ENCODE assay signal across 19 cellular contexts in genomic region chr7:122864016-122864415, GRCh38. TPM values are rescaled to one million over a fixed set of nuclear protein-coding genes. Genes with fewer than 3 reads are reported as not detected.
A peak's percentile ranks its signal among the peaks of the same experiment; 100 is the strongest.
DNase-seq lines count a peak whose midpoint lies in the region; TF ChIP-seq lines count a peak whose summit lies in the region.
"Had no signal": no experiment of that assay in that cellular context is flagged by ENCODE, and none has a peak within 500 bp of the region (broad histone marks: within the 10 kb centered on the region; RNA-seq: fewer than 3 reads in every experiment).

No MANE protein-coding gene starts in this region.

- TF ChIP-seq CTCF in choroid plexus epithelial cell (conservative IDR thresholded peaks at IDR 0.05; ENCODE audit: low read depth, low read length) (no peak), retinal pigment epithelial cell (conservative IDR thresholded peaks at IDR 0.05; ENCODE audit: low read depth, low read length) (no peak), prostate gland (IDR thresholded peaks at IDR 0.05) (no peak), OCI-LY7 (conservative IDR thresholded peaks at IDR 0.05; ENCODE audit: low read length) (no peak), adrenal gland (IDR thresholded peaks at IDR 0.05) (no peak)

- intact Hi-C loops in prostate gland (cut with DNase I) (no loop called here), OCI-LY7 (cut with micrococcal nuclease; ENCODE audit: unreplicated experiment) (no loop called here), adrenal gland (cut with DNase I) (no loop called here)

- H3K27me3 ChIP-seq in prostate gland (replicated peaks; ENCODE audit: insufficient read depth) (no peaks in the 10 kb centered on the region), adrenal gland (no peaks in the 10 kb centered on the region)
- H3K27me3 ChIP-seq: BLaER1 had no signal

- H3K4me1 ChIP-seq in prostate gland (replicated peaks), result no peaks in the 10 kb centered on the region
- H3K4me1 ChIP-seq in OCI-LY7 (ENCODE audit: insufficient read depth, low read length, poor library complexity, severe bottlenecking), result no peaks in the 10 kb centered on the region
- no peaks in the 10 kb centered on the region for H3K4me1 ChIP-seq in adrenal gland (replicated peaks in 1 of 2)
- H3K4me1 ChIP-seq: A549, BLaER1 had no signal

- 77% methylated on average over 2 of the region's 2 CpGs for WGBS in prostate gland
- WGBS in adrenal gland, 4 donors, result 89 to 100% (median 94%) methylated on average over 2 of the region's 2 CpGs

- H3K9me3 ChIP-seq in prostate gland (no peaks in the 10 kb centered on the region), OCI-LY7 (ENCODE audit: low read length) (no peaks in the 10 kb centered on the region), adrenal gland (replicated peaks in 1 of 3) (peaks cover 0 to 5% (median 3%) of the 10 kb centered on the region in 3 donors)
- H3K9me3 ChIP-seq: A549 had no signal

- POLR2A ChIA-PET in OCI-LY7 (lab: Charles Lee), result interaction anchor here (1.0 kb wide), 1 partner anchor 15 kb away, joined by 3 read pairs; no protein-coding TSS in a partner anchor

- H4K20me1 ChIP-seq in OCI-LY7 (ENCODE audit: insufficient read depth, low read length), result no peaks in the 10 kb centered on the region
- H4K20me1 ChIP-seq: BLaER1 had no signal

- no peak overlapping the region for H3K4me2 ChIP-seq in OCI-LY7 (ENCODE audit: low read length)
- H3K4me2 ChIP-seq: A549, BLaER1 had no signal

- H3K27ac ChIP-seq in prostate gland (no peak overlapping the region), OCI-LY7 (ENCODE audit: low read depth, low read length, poor library complexity, severe bottlenecking) (no peak overlapping the region), adrenal gland (no peak overlapping the region)
- H3K27ac ChIP-seq: 22Rv1, A549, BLaER1 had no signal

- BruUV-seq in OCI-LY7 (replicated peaks; lab: Mats Ljungman, UMichigan), result no TSS peak

- H2AFZ ChIP-seq in OCI-LY7 (ENCODE audit: low read length), result no peak overlapping the region

- no peaks in the 10 kb centered on the region for H3K36me3 ChIP-seq in prostate gland
- no peaks in the 10 kb centered on the region for H3K36me3 ChIP-seq in OCI-LY7 (ENCODE audit: insufficient read depth, low read length)
- no peaks in the 10 kb centered on the region for H3K36me3 ChIP-seq in adrenal gland (replicated peaks in 1 of 2)
- H3K36me3 ChIP-seq: BLaER1 had no signal

- CTCF ChIA-PET in OCI-LY7 (lab: Charles Lee; ENCODE audit: unreplicated experiment), result no interaction called here

- H3K9me2 ChIP-seq in OCI-LY7 (ENCODE audit: insufficient read depth, low read length), result no peaks in the 10 kb centered on the region

- H3K4me3 ChIP-seq in choroid plexus epithelial cell (ENCODE audit: low read depth, low read length) (no peak overlapping the region), retinal pigment epithelial cell (ENCODE audit: low read length) (no peak overlapping the region), prostate gland (no peak overlapping the region), OCI-LY7 (ENCODE audit: low read depth, low read length, poor library complexity, severe bottlenecking) (no peak overlapping the region), adrenal gland (no peak overlapping the region)
- H3K4me3 ChIP-seq: A549, BLaER1 had no signal

- no peak for TF ChIP-seq POLR2A in prostate gland (IDR thresholded peaks at IDR 0.05)
- no peak for TF ChIP-seq POLR2A in adrenal gland (IDR thresholded peaks at IDR 0.05)

- DNase-seq in AG08395 (ENCODE audit: low spot score), result peak; percentile 7
- peak; percentile 30 for DNase-seq in choroid plexus epithelial cell (ENCODE audit: low read depth)
- DNase-seq in fibroblast of peridontal ligament (ENCODE audit: extremely low read depth), result peak; percentile 43
- peak; percentile 39 for DNase-seq in retinal pigment epithelial cell (ENCODE audit: low read depth)
- DNase-seq in NCI-H226, result no peak
- DNase-seq in prostate gland (ENCODE audit: low spot score), result no peak
- DNase-seq in OCI-LY7 (ENCODE audit: low spot score), result no peak
- no peak for DNase-seq in adrenal gland
- DNase-seq: CD4-positive, alpha-beta memory T cell; DMS153; DMS79; GDM1; GOT3; H7; HFFc6 had no signal

- no peaks in the 10 kb centered on the region for H3K79me2 ChIP-seq in OCI-LY7 (ENCODE audit: insufficient read depth, low read depth, low read length)

RNA-seq across cellular contexts. Expression of gene CADPS2, which starts 22.2 kb away (rescaled TPM):
- total RNA-seq in prostate gland (10 to 100 TPM; 22.2 to 50.4 TPM), OCI-LY7 (2022) (not detected in 2 replicates), adrenal gland (10 to 100 TPM; 31.2 to 57.0 (median 39.4) TPM)
- not detected in 2 replicates for total RNA-seq in OCI-LY7 (2014; rRNA removed; shearing (Covaris generic))
- polyA plus RNA-seq in adrenal gland, result 10 to 100 TPM; 14.6 to 47.0 (median 14.7) TPM
- total RNA-seq: CD4-positive, alpha-beta memory T cell; HFFc6 had no signal
- polyA plus RNA-seq: CD14-positive monocyte; CD4-positive, alpha-beta memory T cell had no signal

Comparison
In these comparisons a context has a peak if more than half of its experiments do, and no peak if none do; other contexts are left out.
1. DNase-seq: peak in AG08395 (single experiment), choroid plexus epithelial cell (single experiment), fibroblast of peridontal ligament (single experiment) and retinal pigment epithelial cell (single experiment); none in NCI-H226 (single experiment), prostate gland (single experiment), OCI-LY7 (single experiment) and adrenal gland (0 of 7).
2. RNA of gene CADPS2, which starts 22.2 kb away (total RNA-seq): 22.2 to 50.4 TPM in prostate gland and 31.2 to 57.0 TPM in adrenal gland; not detected in OCI-LY7; every median in the first group is over 10 times any median in the second.